In the genomic region with DNA sequence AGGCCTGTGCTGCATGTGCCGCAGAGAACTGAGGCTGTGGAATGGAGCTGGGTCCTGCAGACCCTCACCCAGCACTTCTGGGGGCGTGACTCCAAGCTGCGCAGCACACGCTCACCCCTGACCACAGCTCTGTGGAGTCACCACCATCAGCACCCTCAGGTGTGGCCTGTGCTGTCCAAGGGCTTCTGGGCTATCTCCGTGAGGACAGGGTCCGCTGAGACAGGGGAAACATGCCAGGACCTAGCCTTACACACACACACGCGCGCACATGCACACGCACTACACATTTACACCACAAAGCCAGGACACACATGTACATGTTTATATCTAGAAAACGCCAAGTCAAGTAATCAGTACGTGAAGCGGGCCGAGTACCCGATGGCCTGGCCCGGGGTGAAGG, we compare ENCODE assay signal across 15 cellular contexts.
"Had no signal": no experiment of that assay in that cellular context is flagged by ENCODE, and none has a peak within 500 bp of the region (broad histone marks: within the 10 kb centered on the region; RNA-seq: fewer than 3 reads in every experiment).

No MANE protein-coding gene starts in this region.

- ATAC-seq: pancreas; stimulated activated effector memory CD8-positive, alpha-beta T cell treated with anti-CD3 and anti-CD28 coated beads, Interleukin-12 subunit alpha, Interleukin-12 subunit beta, amount 100 ng/mL, for 72 hours; T-cell had no signal

- H3K4me3 ChIP-seq: colonic mucosa, esophagus muscularis mucosa, neural progenitor cell, pancreas had no signal

- H3K27me3 ChIP-seq: colonic mucosa, esophagus muscularis mucosa, neural progenitor cell, pancreas had no signal

- H3K27ac ChIP-seq: colonic mucosa, neural progenitor cell, pancreas had no signal

- H3K9me3 ChIP-seq: colonic mucosa, esophagus muscularis mucosa, pancreas had no signal

- H3K4me1 Mint-ChIP-seq: naive B cell, neural progenitor cell had no signal

- H3K27ac Mint-ChIP-seq: activated naive CD4-positive, alpha-beta T cell treated with anti-CD3 and anti-CD28 coated beads for 36 hours; neural progenitor cell; stimulated activated effector memory CD8-positive, alpha-beta T cell treated with anti-CD3 and anti-CD28 coated beads, Interleukin-12 subunit alpha, Interleukin-12 subunit beta, amount 100 ng/mL, for 72 hours had no signal

- H3K36me3 ChIP-seq: neural progenitor cell had no signal

- H2AFZ ChIP-seq: neural progenitor cell had no signal

- H3K9me3 Mint-ChIP-seq: activated naive CD4-positive, alpha-beta T cell treated with anti-CD3 and anti-CD28 coated beads for 36 hours; activated T-helper 2 cell treated with anti-CD3 and anti-CD28 coated beads, Interferon-gamma antibody, Interleukin-2, Interleukin-4, amounts not matched to agents 10 μg/mL and 5 μg/mL and 100 μg/mL, durations not matched to agents 14 hours and 24 hours and 36 hours; naive B cell; neural progenitor cell; stimulated activated effector memory CD8-positive, alpha-beta T cell treated with anti-CD3 and anti-CD28 coated beads, Interleukin-12 subunit alpha, Interleukin-12 subunit beta, amount 100 ng/mL, for 72 hours; T-cell had no signal

- H3K4me3 Mint-ChIP-seq: activated naive CD4-positive, alpha-beta T cell treated with anti-CD3 and anti-CD28 coated beads for 36 hours; naive B cell; neural progenitor cell; stimulated activated effector memory CD8-positive, alpha-beta T cell treated with anti-CD3 and anti-CD28 coated beads, Interleukin-12 subunit alpha, Interleukin-12 subunit beta, amount 100 ng/mL, for 72 hours; T-cell had no signal

- DNase-seq: activated CD4-positive, CD25-positive, alpha-beta regulatory T cell treated with anti-CD3 and anti-CD28 coated beads, Interleukin-2, amount 50 U/mL, for 72 hours; activated naive CD4-positive, alpha-beta T cell treated with anti-CD3 and anti-CD28 coated beads for 36 hours; activated T-cell treated with anti-CD3 and anti-CD28 coated beads for 4 hours; caudate nucleus; colonic mucosa; naive B cell; stimulated activated CD4-positive, alpha-beta T cell treated with anti-CD3 and anti-CD28 coated beads, Interleukin-12 subunit alpha, Interleukin-12 subunit beta, amount 100 ng/mL, for 4 hours; stimulated activated CD4-positive, alpha-beta T cell treated with anti-CD3 and anti-CD28 coated beads, Interleukin-2, amount 100 ng/mL, for 24 hours; T-cell; T-helper 9 cell had no signal

- H3K4me2 ChIP-seq: neural progenitor cell had no signal

- H3K27me3 Mint-ChIP-seq: naive B cell, T-cell had no signal

- H3K9ac ChIP-seq: neural progenitor cell had no signal

- H3K4me1 ChIP-seq: colonic mucosa, neural progenitor cell, pancreas had no signal
